In the genomic region with DNA sequence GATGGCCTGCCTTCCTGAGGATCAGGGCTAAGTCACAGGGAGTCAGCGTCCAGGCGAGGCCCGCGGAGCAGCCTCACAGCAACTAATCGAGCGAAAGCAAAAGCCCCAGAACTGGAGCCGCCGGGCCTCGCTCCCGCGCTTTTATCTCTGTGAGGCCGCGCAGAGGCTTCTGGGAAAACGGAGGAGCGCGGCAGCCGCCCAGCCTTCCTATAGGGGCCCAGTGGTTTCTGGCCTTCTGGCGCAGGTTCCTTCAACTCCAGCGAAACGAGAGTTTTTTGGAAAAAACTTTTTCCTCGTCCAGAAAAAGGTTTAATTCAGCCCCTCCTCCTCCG, we compare ENCODE assay signal across 21 cellular contexts. TPM values are rescaled to one million over a fixed set of nuclear protein-coding genes. Genes with fewer than 3 reads are reported as not detected.
A peak's percentile ranks its signal among the peaks of the same experiment; 100 is the strongest.
DNase-seq lines count a peak whose midpoint lies in the region; ATAC-seq and TF ChIP-seq lines count a peak whose summit lies in the region.
"Had no signal": no experiment of that assay in that cellular context is flagged by ENCODE, and none has a peak within 500 bp of the region (broad histone marks: within the 10 kb centered on the region; RNA-seq: fewer than 3 reads in every experiment).

A gene with protein sequence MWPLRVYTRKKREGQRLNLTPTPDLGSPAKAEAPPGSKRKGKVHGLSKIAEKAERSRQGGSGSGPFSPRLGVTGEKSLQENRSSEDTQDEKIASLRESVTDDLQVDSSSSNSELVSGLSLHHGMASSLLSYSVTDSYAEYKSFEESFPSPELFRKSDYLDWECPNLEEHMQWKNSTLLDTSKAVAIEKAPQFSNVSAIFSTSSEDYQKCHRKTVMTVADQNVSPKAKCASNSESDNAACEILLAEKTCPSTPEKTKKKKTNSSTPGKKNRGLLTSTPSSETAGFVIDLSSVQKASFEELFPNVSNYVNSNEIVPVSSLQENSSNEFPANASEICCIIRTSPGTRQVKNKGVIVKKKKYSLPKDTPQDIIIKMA (minus strand): TSS at position 113 of the 332 bp plus-strand sequence. CDS start 158 bp downstream, outside the sequence.

- H3K9ac ChIP-seq in Karpas-422 (ENCODE audit: low read length), result no peak within 1 kb of the TSS
- H3K9ac ChIP-seq: KMS-11 had no signal

- no peaks in the 10 kb centered on the region for H3K79me2 ChIP-seq in Karpas-422 (ENCODE audit: low read length)

- H2AFZ ChIP-seq in Karpas-422 (ENCODE audit: low read length), result peak within 1 kb of the TSS; percentile 47; the same call in 1 of the 2 replicates

- peaks cover 10% of the 10 kb centered on the region for H3K27me3 Mint-ChIP-seq in activated naive CD4-positive, alpha-beta T cell treated with anti-CD3 and anti-CD28 coated beads, Interleukin-2, amount 10 ng/mL, durations not matched to agents 7 days and 5 days
- H3K27me3 Mint-ChIP-seq in nephron progenitor cell (ENCODE audit: low read depth, poor library complexity), result no peaks in the 10 kb centered on the region

- no peaks in the 10 kb centered on the region for H3K9me2 ChIP-seq in Karpas-422 (replicated peaks; ENCODE audit: insufficient read depth, low read length)

- no peaks in the 10 kb centered on the region for H3K4me1 Mint-ChIP-seq in activated naive CD4-positive, alpha-beta T cell treated with anti-CD3 and anti-CD28 coated beads, Interleukin-2, amount 10 ng/mL, durations not matched to agents 7 days and 5 days
- H3K4me1 Mint-ChIP-seq in nephron progenitor cell, result peaks cover 7% of the 10 kb centered on the region
- H3K4me1 Mint-ChIP-seq: CD4-positive, CD25-positive, alpha-beta regulatory T cell had no signal

- ATAC-seq in activated naive CD4-positive, alpha-beta T cell treated with anti-CD3 and anti-CD28 coated beads, Interleukin-2, amount 50 U/mL, for 72 hours, result no peak
- no peak for ATAC-seq in GM21360 (IDR thresholded peaks at IDR 0.05; ENCODE audit: unreplicated experiment)
- ATAC-seq: SK-N-SH treated with all-trans-retinoic acid at 6 μM for 48 hours had no signal

- H4K20me1 ChIP-seq in Karpas-422 (ENCODE audit: insufficient read depth, low read depth, low read length), result no peaks in the 10 kb centered on the region

- peak within 1 kb of the TSS; percentile 13 for H3K4me3 Mint-ChIP-seq in activated naive CD4-positive, alpha-beta T cell treated with anti-CD3 and anti-CD28 coated beads, Interleukin-2, amount 10 ng/mL, durations not matched to agents 7 days and 5 days
- H3K4me3 Mint-ChIP-seq in nephron progenitor cell, result no peak within 1 kb of the TSS
- H3K4me3 Mint-ChIP-seq: CD4-positive, CD25-positive, alpha-beta regulatory T cell had no signal

- H3K36me3 Mint-ChIP-seq in activated naive CD4-positive, alpha-beta T cell treated with anti-CD3 and anti-CD28 coated beads, Interleukin-2, amount 10 ng/mL, durations not matched to agents 7 days and 5 days, result no peaks in the 10 kb centered on the region
- no peaks in the 10 kb centered on the region for H3K36me3 Mint-ChIP-seq in activated naive CD4-positive, alpha-beta T cell treated with anti-CD3 and anti-CD28 coated beads, Interleukin-2, amount 50 U/mL, for 72 hours
- H3K36me3 Mint-ChIP-seq in nephron progenitor cell (ENCODE audit: low read depth), result no peaks in the 10 kb centered on the region
- H3K36me3 Mint-ChIP-seq: CD4-positive, CD25-positive, alpha-beta regulatory T cell had no signal

- H3K4me2 ChIP-seq in Karpas-422 (ENCODE audit: low read depth, low read length, poor library complexity, severe bottlenecking), result peak within 1 kb of the TSS; percentile 7
- H3K4me2 ChIP-seq: KMS-11 had no signal

- H3K27me3 ChIP-seq in Karpas-422 (ENCODE audit: low read length), result no peaks in the 10 kb centered on the region
- H3K27me3 ChIP-seq: Peyer's patch had no signal

- no peak within 1 kb of the TSS for H3K27ac ChIP-seq in Karpas-422 (ENCODE audit: low read length)
- H3K27ac ChIP-seq: KMS-11, Peyer's patch had no signal

- H3K36me3 ChIP-seq in Karpas-422 (ENCODE audit: insufficient read depth, low read length), result no peaks in the 10 kb centered on the region
- H3K36me3 ChIP-seq: HAP-1, Peyer's patch had no signal

- peaks cover 14% of the 10 kb centered on the region for H3K4me1 ChIP-seq in Karpas-422 (ENCODE audit: low read length)
- H3K4me1 ChIP-seq: HAP-1, Peyer's patch had no signal

- CTCF ChIA-PET in activated naive CD4-positive, alpha-beta T cell treated with anti-CD3 and anti-CD28 coated beads, Interleukin-2, amount 10 ng/mL, durations not matched to agents 7 days and 5 days (lab: Charles Lee), result interaction anchor here (1.4 kb wide), 1 partner anchor 135 kb away, joined by 4 read pairs; no protein-coding TSS in a partner anchor

- TF ChIP-seq CTCF in nephron progenitor cell (IDR thresholded peaks at IDR 0.05), result no peak

- no peaks in the 10 kb centered on the region for H3K9me3 ChIP-seq in Karpas-422 (ENCODE audit: low read length)
- H3K9me3 ChIP-seq: HAP-1, Peyer's patch had no signal

- H3K4me3 ChIP-seq in Karpas-422 (ENCODE audit: low read length), result no peak within 1 kb of the TSS; the same call in 1 of the 2 replicates
- H3K4me3 ChIP-seq: HAP-1, Peyer's patch had no signal

- peak within 1 kb of the TSS; percentile 38 for H3K27ac Mint-ChIP-seq in activated naive CD4-positive, alpha-beta T cell treated with anti-CD3 and anti-CD28 coated beads, Interleukin-2, amount 10 ng/mL, durations not matched to agents 7 days and 5 days
- H3K27ac Mint-ChIP-seq in activated naive CD4-positive, alpha-beta T cell treated with anti-CD3 and anti-CD28 coated beads, Interleukin-2, amount 50 U/mL, for 72 hours, result no peak within 1 kb of the TSS
- peak within 1 kb of the TSS; percentile 73 for H3K27ac Mint-ChIP-seq in nephron progenitor cell

- no peak for DNase-seq in activated naive CD4-positive, alpha-beta T cell treated with anti-CD3 and anti-CD28 coated beads, Interleukin-2, amount 10 ng/mL, durations not matched to agents 7 days and 5 days
- DNase-seq in activated naive CD4-positive, alpha-beta T cell treated with anti-CD3 and anti-CD28 coated beads, Interleukin-2, amount 50 U/mL, for 72 hours (ENCODE audit: low spot score in 2 of 2), result no peak
- no peak for DNase-seq in Karpas-422
- no peak for DNase-seq in nephron progenitor cell
- no peak for DNase-seq in NCI-H2227 (lab: John Stamatoyannopoulos, UW; ENCODE audit: unreplicated experiment)
- no peak for DNase-seq in T1000 (lab: John Stamatoyannopoulos, UW)
- DNase-seq: CD4-positive, CD25-positive, alpha-beta regulatory T cell; DMS79 treated with DMSO at 0.1 percent for 48 hours; NCI-H1105; NCI-H2029 treated with DMSO at 0.1 percent for 48 hours; NCI-H345; NCI-H524 treated with DMSO at 0.1 percent for 48 hours; NCI-H82; Peyer's patch had no signal

- H3K9me3 Mint-ChIP-seq in activated naive CD4-positive, alpha-beta T cell treated with anti-CD3 and anti-CD28 coated beads, Interleukin-2, amount 10 ng/mL, durations not matched to agents 7 days and 5 days, result no peaks in the 10 kb centered on the region
- H3K9me3 Mint-ChIP-seq in activated naive CD4-positive, alpha-beta T cell treated with anti-CD3 and anti-CD28 coated beads, Interleukin-2, amount 50 U/mL, for 72 hours, result peaks cover 4 to 5% of the 10 kb centered on the region in 2 donors
- no peaks in the 10 kb centered on the region for H3K9me3 Mint-ChIP-seq in nephron progenitor cell

RNA-seq across cellular contexts. Expression of the gene that starts here (rescaled TPM):
- total RNA-seq in activated naive CD4-positive, alpha-beta T cell treated with anti-CD3 and anti-CD28 coated beads, Interleukin-2, amount 50 U/mL, for 72 hours, result not detected
- not detected in 2 replicates for total RNA-seq in Karpas-422 (2014; rRNA removed; shearing (Covaris generic); ENCODE audit: low replicate concordance)
- total RNA-seq: A172; CD4-positive, CD25-positive, alpha-beta regulatory T cell; HT1080; OCI-LY7; Peyer's patch had no signal

Comparison
In these comparisons a context has a peak if more than half of its experiments do, and no peak if none do; other contexts are left out.
1. H3K27ac Mint-ChIP-seq: peak in activated naive CD4-positive, alpha-beta T cell treated with anti-CD3 and anti-CD28 coated beads, Interleukin-2, amount 10 ng/mL, durations not matched to agents 7 days and 5 days (single experiment) and nephron progenitor cell (single experiment); none in activated naive CD4-positive, alpha-beta T cell treated with anti-CD3 and anti-CD28 coated beads, Interleukin-2, amount 50 U/mL, for 72 hours (0 of 2).